ENCODE assay signal across 11 cellular contexts in the genomic region with DNA sequence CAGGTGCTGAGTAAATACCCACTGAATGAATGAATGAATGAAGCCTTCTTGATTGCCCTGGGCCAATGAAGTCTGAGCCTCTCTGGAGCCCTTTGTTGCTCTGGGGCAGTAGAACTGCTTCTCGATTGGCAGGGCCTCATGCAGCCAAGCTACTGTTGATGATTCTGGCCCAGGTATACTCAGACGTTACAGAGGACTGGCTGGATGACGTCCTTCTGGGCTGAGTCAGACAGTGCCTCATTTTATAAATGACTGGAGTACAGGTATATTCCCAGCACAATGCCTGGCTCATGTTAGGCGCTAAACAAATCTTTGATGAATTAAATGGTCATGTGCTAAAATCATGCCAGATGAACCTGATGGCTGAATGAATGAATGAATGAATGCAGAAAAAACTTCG.
"Had no signal": no experiment of that assay in that cellular context is flagged by ENCODE, and none has a peak within 500 bp of the region (broad histone marks: within the 10 kb centered on the region; RNA-seq: fewer than 3 reads in every experiment).

No MANE protein-coding gene starts in this region.

- H3K4me3 ChIP-seq: cardiac muscle cell, upper lobe of right lung had no signal

- FAIRE-seq: kidney had no signal

- H3K27ac Mint-ChIP-seq: activated CD4-positive, alpha-beta memory T cell treated with anti-CD3 and anti-CD28 coated beads for 36 hours; activated naive CD8-positive, alpha-beta T cell treated with anti-CD3 and anti-CD28 coated beads for 36 hours; mesothelial cell of epicardium had no signal

- H3K9me3 ChIP-seq: gastroesophageal sphincter, upper lobe of right lung had no signal

- DNase-seq: activated gamma-delta T cell, aorta, kidney, T-helper 9 cell, upper lobe of right lung had no signal

- H3K36me3 Mint-ChIP-seq: activated CD4-positive, alpha-beta memory T cell treated with anti-CD3 and anti-CD28 coated beads for 36 hours; activated naive CD8-positive, alpha-beta T cell treated with anti-CD3 and anti-CD28 coated beads for 36 hours; mesothelial cell of epicardium had no signal

- H3K27ac ChIP-seq: cardiac muscle cell, upper lobe of right lung, VCaP had no signal

- H3K9me3 Mint-ChIP-seq: activated CD4-positive, alpha-beta memory T cell treated with anti-CD3 and anti-CD28 coated beads for 36 hours; activated naive CD8-positive, alpha-beta T cell treated with anti-CD3 and anti-CD28 coated beads for 36 hours; mesothelial cell of epicardium had no signal

- H3K36me3 ChIP-seq: cardiac muscle cell, gastroesophageal sphincter, upper lobe of right lung had no signal

- H3K4me3 Mint-ChIP-seq: activated CD4-positive, alpha-beta memory T cell treated with anti-CD3 and anti-CD28 coated beads for 36 hours had no signal

- H3K27me3 ChIP-seq: cardiac muscle cell, gastroesophageal sphincter, upper lobe of right lung had no signal
